ENCODE assay signal across 9 cellular contexts in genomic region chr11:129444274-129444673, GRCh38.
"Had no signal": no experiment of that assay in that cellular context is flagged by ENCODE, and none has a peak within 500 bp of the region (broad histone marks: within the 10 kb centered on the region; RNA-seq: fewer than 3 reads in every experiment).

No MANE protein-coding gene starts in this region.

- H2AFZ ChIP-seq: GM23338 had no signal

- H3K27ac Mint-ChIP-seq: GM23338, HFFc6 had no signal

- H3K27ac ChIP-seq: KMS-11 had no signal

- ATAC-seq: GM23338, HCT116 had no signal

- FAIRE-seq: HTR-8/SVneo had no signal

- H3K4me3 Mint-ChIP-seq: GM23338, HFFc6 had no signal

- DNase-seq: H7, HFFc6, Karpas-422, KBM-7 had no signal

- H3K4me3 ChIP-seq: GM23338, HAP-1 had no signal

- H3K9me3 Mint-ChIP-seq: HFFc6 had no signal

- H3K36me3 ChIP-seq: HAP-1 had no signal

- H3K4me1 ChIP-seq: HAP-1 had no signal

- H3K9ac ChIP-seq: KMS-11 had no signal

- H3K9me3 ChIP-seq: HAP-1 had no signal

- H3K4me2 ChIP-seq: GM23338, KMS-11 had no signal
